9 cellular contexts compared by ENCODE assay signal in genomic region chr1:21280011-21280471, GRCh38. TPM values are rescaled to one million over a fixed set of nuclear protein-coding genes. Genes with fewer than 3 reads are reported as not detected.
DNase-seq lines count a peak whose midpoint lies in the region; ATAC-seq lines count a peak whose summit lies in the region.
"Had no signal": no experiment of that assay in that cellular context is flagged by ENCODE, and none has a peak within 500 bp of the region (broad histone marks: within the 10 kb centered on the region; RNA-seq: fewer than 3 reads in every experiment).

No MANE protein-coding gene starts in this region.

- peak; percentile 73 for ATAC-seq in left ventricle myocardium superior

- intact Hi-C loops in activated T-helper 1 cell treated with anti-CD3 and anti-CD28 coated beads, Interleukin-12 subunit alpha, Interleukin-12 subunit beta, Interleukin-2, Interleukin-4 antibody, amounts not matched to agents 30 ng/mL and 10 ng/mL and 1 ng/mL, durations not matched to agents 14 hours and 24 hours and 36 hours (cut with micrococcal nuclease): loop anchor here (1.0 kb wide), 1 partner anchor 10 kb away; no protein-coding TSS in a partner anchor
- intact Hi-C loops in left ventricle myocardium superior (cut with micrococcal nuclease): no loop called here

- peaks cover 39% of the 10 kb centered on the region for H3K4me1 Mint-ChIP-seq in activated T-helper 1 cell treated with anti-CD3 and anti-CD28 coated beads, Interleukin-12 subunit alpha, Interleukin-12 subunit beta, Interleukin-2, Interleukin-4 antibody, amounts not matched to agents 30 ng/mL and 10 ng/mL and 1 ng/mL, durations not matched to agents 14 hours and 24 hours and 36 hours (ENCODE audit: low read depth)

- H3K27me3 Mint-ChIP-seq in activated T-helper 1 cell treated with anti-CD3 and anti-CD28 coated beads, Interleukin-12 subunit alpha, Interleukin-12 subunit beta, Interleukin-2, Interleukin-4 antibody, amounts not matched to agents 30 ng/mL and 10 ng/mL and 1 ng/mL, durations not matched to agents 14 hours and 24 hours and 36 hours (ENCODE audit: insufficient read depth): no peaks in the 10 kb centered on the region

- peak overlapping the region; percentile 67 for H3K9ac ChIP-seq in skeletal muscle satellite cell (ENCODE audit: low read depth, low read length)

- H3K36me3 Mint-ChIP-seq in activated T-helper 1 cell treated with anti-CD3 and anti-CD28 coated beads, Interleukin-12 subunit alpha, Interleukin-12 subunit beta, Interleukin-2, Interleukin-4 antibody, amounts not matched to agents 30 ng/mL and 10 ng/mL and 1 ng/mL, durations not matched to agents 14 hours and 24 hours and 36 hours (ENCODE audit: low read depth): peaks cover 34% of the 10 kb centered on the region

- peaks cover 12% of the 10 kb centered on the region for H3K36me3 ChIP-seq in skeletal muscle satellite cell (ENCODE audit: insufficient read depth, low read length)

- H3K27me3 ChIP-seq in skeletal muscle satellite cell (ENCODE audit: control insufficient read depth, insufficient read depth, low read length): no peaks in the 10 kb centered on the region

- peak overlapping the region; percentile 92 for H3K27ac Mint-ChIP-seq in activated T-helper 1 cell treated with anti-CD3 and anti-CD28 coated beads, Interleukin-12 subunit alpha, Interleukin-12 subunit beta, Interleukin-2, Interleukin-4 antibody, amounts not matched to agents 30 ng/mL and 10 ng/mL and 1 ng/mL, durations not matched to agents 14 hours and 24 hours and 36 hours

- peaks cover 30% of the 10 kb centered on the region for H3K4me1 ChIP-seq in skeletal muscle satellite cell (ENCODE audit: control insufficient read depth, insufficient read depth, low read length)

- H3K4me3 Mint-ChIP-seq in activated T-helper 1 cell treated with anti-CD3 and anti-CD28 coated beads, Interleukin-12 subunit alpha, Interleukin-12 subunit beta, Interleukin-2, Interleukin-4 antibody, amounts not matched to agents 30 ng/mL and 10 ng/mL and 1 ng/mL, durations not matched to agents 14 hours and 24 hours and 36 hours: peak overlapping the region; percentile 72

- DNase-seq in HCEC 1CT (peak; percentile 17), left ventricle myocardium superior (peak; percentile 69), NCI-H2196 (lab: John Stamatoyannopoulos, UW; ENCODE audit: unreplicated experiment) (no peak), SK-N-DZ (ENCODE audit: low spot score) (no peak), mesenteric fat pad (ENCODE audit: low spot score) (no peak), middle frontal gyrus (ENCODE audit: extremely low spot score, low spot score) (no peak)
- no peak for DNase-seq in activated T-helper 1 cell treated with anti-CD3 and anti-CD28 coated beads, Interleukin-12 subunit alpha, Interleukin-12 subunit beta, Interleukin-2, Interleukin-4 antibody, amounts not matched to agents 30 ng/mL and 10 ng/mL and 1 ng/mL, durations not matched to agents 14 hours and 24 hours and 36 hours (ENCODE audit: low spot score)
- DNase-seq: activated CD8-positive, alpha-beta memory T cell treated with anti-CD3 and anti-CD28 coated beads, Interleukin-2, amount 50 U/mL, for 4 hours had no signal

- peak overlapping the region; percentile 51 for H3K4me2 ChIP-seq in skeletal muscle satellite cell (ENCODE audit: low read length)

- H3K9me3 Mint-ChIP-seq in activated T-helper 1 cell treated with anti-CD3 and anti-CD28 coated beads, Interleukin-12 subunit alpha, Interleukin-12 subunit beta, Interleukin-2, Interleukin-4 antibody, amounts not matched to agents 30 ng/mL and 10 ng/mL and 1 ng/mL, durations not matched to agents 14 hours and 24 hours and 36 hours: no peaks in the 10 kb centered on the region

- no peak overlapping the region for H3K4me3 ChIP-seq in skeletal muscle satellite cell (ENCODE audit: low read length)

- H3K9me3 ChIP-seq in skeletal muscle satellite cell (replicated peaks; ENCODE audit: low read length): no peaks in the 10 kb centered on the region

RNA-seq across cellular contexts. Expression of gene ECE1, which starts 10.2 kb away (rescaled TPM):
- total RNA-seq in activated T-helper 1 cell treated with anti-CD3 and anti-CD28 coated beads, Interleukin-12 subunit alpha, Interleukin-12 subunit beta, Interleukin-2, Interleukin-4 antibody, amounts not matched to agents 30 ng/mL and 10 ng/mL and 1 ng/mL, durations not matched to agents 14 hours and 24 hours and 36 hours: 139 and 140 TPM in 2 replicates
- total RNA-seq in left ventricle myocardium superior (43.3 TPM), mesenteric fat pad (156 TPM)
- total RNA-seq in skeletal muscle satellite cell (2012; rRNA removed): 40.4 and 63.6 TPM in 2 replicates
- 17.4 and 17.5 TPM in 2 replicates for polyA plus RNA-seq in SK-N-DZ (2014; cell fraction: cytosol; rRNA removed)
- polyA plus RNA-seq in SK-N-DZ (2014; cell fraction: nucleus; rRNA removed): 6.6 and 9.1 TPM in 2 replicates

Comparison
In these comparisons a context has a peak if more than half of its experiments do, and no peak if none do; other contexts are left out.
1. DNase-seq: peak in HCEC 1CT (single experiment) and left ventricle myocardium superior (single experiment); none in activated T-helper 1 cell treated with anti-CD3 and anti-CD28 coated beads, Interleukin-12 subunit alpha, Interleukin-12 subunit beta, Interleukin-2, Interleukin-4 antibody, amounts not matched to agents 30 ng/mL and 10 ng/mL and 1 ng/mL, durations not matched to agents 14 hours and 24 hours and 36 hours (single experiment), NCI-H2196 (single experiment), SK-N-DZ (single experiment), mesenteric fat pad (single experiment) and middle frontal gyrus (single experiment).